24 cellular contexts compared by ENCODE assay signal in the genomic region with DNA sequence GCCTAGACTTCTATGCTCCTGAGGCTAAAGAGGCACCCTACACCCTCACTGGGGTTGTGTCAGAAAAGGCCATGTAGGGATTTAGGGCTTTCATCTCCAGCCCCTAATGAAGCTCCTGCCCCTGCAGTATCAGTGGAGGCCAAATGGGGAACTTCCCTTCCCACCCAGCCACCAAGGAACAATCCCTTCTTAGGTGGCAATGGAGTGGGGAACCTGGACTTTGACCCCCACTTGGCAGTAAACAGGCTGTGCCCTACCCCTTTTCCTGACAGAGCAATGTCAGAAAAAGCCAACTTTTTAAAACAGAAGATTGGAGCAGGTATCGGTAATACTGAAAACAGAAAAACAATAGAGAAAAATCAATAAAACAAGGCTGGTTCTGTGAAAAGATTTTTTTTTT.
"Had no signal": no experiment of that assay in that cellular context is flagged by ENCODE, and none has a peak within 500 bp of the region (broad histone marks: within the 10 kb centered on the region; RNA-seq: fewer than 3 reads in every experiment).

No MANE protein-coding gene starts in this region.

- H3K9ac ChIP-seq: SK-N-SH had no signal

- H3K27me3 Mint-ChIP-seq: activated CD4-positive, alpha-beta T cell treated with anti-CD3 and anti-CD28 coated beads for 36 hours; activated CD8-positive, alpha-beta T cell treated with anti-CD3 and anti-CD28 coated beads for 36 hours; activated naive CD4-positive, alpha-beta T cell treated with anti-CD3 and anti-CD28 coated beads, Interleukin-2, amount 50 U/mL, for 24 hours had no signal

- H3K4me2 ChIP-seq: SK-N-SH had no signal

- FAIRE-seq: bronchial epithelial cell had no signal

- H3K36me3 ChIP-seq: Peyer's patch, SJCRH30, WERI-Rb-1 had no signal

- H3K27me3 ChIP-seq: Peyer's patch, SJCRH30 had no signal

- H3K4me3 Mint-ChIP-seq: activated CD4-positive, alpha-beta T cell treated with anti-CD3 and anti-CD28 coated beads for 36 hours; activated CD8-positive, alpha-beta T cell treated with anti-CD3 and anti-CD28 coated beads for 36 hours; activated naive CD4-positive, alpha-beta T cell treated with anti-CD3 and anti-CD28 coated beads, Interleukin-2, amount 50 U/mL, for 24 hours; activated T-cell treated with anti-CD3 and anti-CD28 coated beads, Interleukin-2, amount 50 U/mL, for 72 hours had no signal

- DNase-seq: activated CD4-positive, alpha-beta T cell treated with anti-CD3 and anti-CD28 coated beads for 36 hours; activated CD4-positive, alpha-beta T cell treated with anti-CD3 and anti-CD28 coated beads, Interleukin-2, amount 50 U/mL, for 1 hour; activated CD8-positive, alpha-beta memory T cell treated with anti-CD3 and anti-CD28 coated beads, Interleukin-2, amount 50 U/mL, for 4 hours; activated CD8-positive, alpha-beta T cell treated with anti-CD3 and anti-CD28 coated beads for 36 hours; activated naive CD4-positive, alpha-beta T cell; activated T-cell treated with anti-CD3 and anti-CD28 coated beads, Interleukin-2, amount 50 U/mL, for 72 hours; aorta; central memory CD4-positive, alpha-beta T cell; Karpas-422; NCI-H146; NCI-H187 treated with DMSO at 0.1 percent for 48 hours; NCI-H2081 treated with DMSO at 0.1 percent for 48 hours; NCI-H2171 treated with DMSO at 0.1 percent for 48 hours; NCI-H345; NCI-H524; Peyer's patch; Right ventricle myocardium superior; SJCRH30; SK-N-SH; T-helper 1 cell; WERI-Rb-1 had no signal

- H3K27ac ChIP-seq: Peyer's patch, RWPE1, SJCRH30, WERI-Rb-1 had no signal

- H3K4me3 ChIP-seq: Peyer's patch, SJCRH30 had no signal

- ATAC-seq: activated CD4-positive, alpha-beta T cell treated with anti-CD3 and anti-CD28 coated beads for 36 hours; activated CD8-positive, alpha-beta T cell treated with anti-CD3 and anti-CD28 coated beads for 36 hours; activated T-cell treated with anti-CD3 and anti-CD28 coated beads, Interleukin-2, amount 50 U/mL, for 72 hours had no signal

- H3K27ac Mint-ChIP-seq: activated CD4-positive, alpha-beta T cell treated with anti-CD3 and anti-CD28 coated beads for 36 hours; activated CD8-positive, alpha-beta T cell treated with anti-CD3 and anti-CD28 coated beads for 36 hours; activated naive CD4-positive, alpha-beta T cell treated with anti-CD3 and anti-CD28 coated beads, Interleukin-2, amount 50 U/mL, for 24 hours; activated T-cell treated with anti-CD3 and anti-CD28 coated beads, Interleukin-2, amount 50 U/mL, for 72 hours had no signal

- H3K9me3 Mint-ChIP-seq: activated CD8-positive, alpha-beta T cell treated with anti-CD3 and anti-CD28 coated beads for 36 hours; activated naive CD4-positive, alpha-beta T cell treated with anti-CD3 and anti-CD28 coated beads, Interleukin-2, amount 50 U/mL, for 24 hours; activated T-cell treated with anti-CD3 and anti-CD28 coated beads, Interleukin-2, amount 50 U/mL, for 72 hours had no signal

- H3K4me1 Mint-ChIP-seq: activated CD4-positive, alpha-beta T cell treated with anti-CD3 and anti-CD28 coated beads for 36 hours; activated naive CD4-positive, alpha-beta T cell treated with anti-CD3 and anti-CD28 coated beads, Interleukin-2, amount 50 U/mL, for 24 hours had no signal

- H3K9me3 ChIP-seq: Peyer's patch, SJCRH30, SK-N-SH had no signal
